Comparison of ENCODE assay signal across 1 cellular context in the genomic region with DNA sequence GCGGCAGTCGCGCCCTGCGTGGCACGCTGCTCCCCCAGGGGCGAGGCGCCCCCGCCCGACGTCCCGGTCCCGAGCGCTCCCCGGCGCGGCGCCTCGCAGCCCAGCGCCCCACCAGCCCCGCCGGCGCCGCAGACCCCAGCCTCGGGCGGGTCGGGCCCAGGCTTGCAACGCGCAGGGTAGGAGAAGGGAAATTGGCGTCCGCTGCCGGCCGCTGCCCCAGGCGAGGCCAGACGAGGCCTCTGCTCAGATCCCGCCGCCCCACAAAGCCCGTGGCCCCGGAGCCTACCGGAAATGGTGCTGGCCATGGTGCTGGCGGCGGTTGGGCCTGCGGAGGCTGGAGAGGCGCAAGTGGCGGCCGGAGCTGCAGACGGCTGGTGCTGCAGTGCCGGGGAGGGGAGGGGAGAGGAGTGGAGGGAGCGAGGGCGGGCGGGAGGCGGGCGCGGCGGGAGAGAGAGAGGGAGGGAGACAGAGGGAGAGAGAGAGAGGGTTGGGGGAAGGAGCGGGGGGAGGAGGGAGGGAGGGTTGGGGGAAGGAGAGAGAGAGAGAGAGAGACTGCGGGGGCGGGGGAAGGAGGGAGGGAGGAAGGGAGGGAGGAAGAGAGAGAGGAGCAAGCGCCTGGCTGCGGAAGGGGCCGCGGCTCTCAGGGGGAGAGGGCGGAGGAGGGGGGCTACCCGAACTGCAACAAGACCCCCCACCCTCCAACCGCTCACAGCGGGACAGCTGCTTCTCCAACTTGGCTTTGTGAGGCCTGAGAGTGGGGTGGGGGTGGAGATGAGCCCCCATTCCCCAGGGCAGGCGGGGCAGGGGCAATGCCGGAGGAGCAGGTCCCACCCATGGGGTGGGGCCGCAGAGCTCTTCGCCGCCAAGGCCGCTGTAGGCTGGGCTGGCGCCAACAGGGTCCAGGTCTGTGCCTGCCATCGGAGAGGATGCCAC.
TF ChIP-seq lines count a peak whose summit lies in the region.

TSS of gene STMN3 (minus strand) at position 384 of the 933 bp plus-strand sequence. CDS start at position 305, 79 bp downstream.

TF ChIP-seq in GM23338, 12 proteins besides CTCF, POLR2A, EP300 and RAD21 (continued from another document):
- no peak for TF ChIP-seq ZNF462 (CRISPR knock-in tag; IDR thresholded peaks at IDR 0.05)
